ENCODE assay signal across 14 cellular contexts in the genomic region with DNA sequence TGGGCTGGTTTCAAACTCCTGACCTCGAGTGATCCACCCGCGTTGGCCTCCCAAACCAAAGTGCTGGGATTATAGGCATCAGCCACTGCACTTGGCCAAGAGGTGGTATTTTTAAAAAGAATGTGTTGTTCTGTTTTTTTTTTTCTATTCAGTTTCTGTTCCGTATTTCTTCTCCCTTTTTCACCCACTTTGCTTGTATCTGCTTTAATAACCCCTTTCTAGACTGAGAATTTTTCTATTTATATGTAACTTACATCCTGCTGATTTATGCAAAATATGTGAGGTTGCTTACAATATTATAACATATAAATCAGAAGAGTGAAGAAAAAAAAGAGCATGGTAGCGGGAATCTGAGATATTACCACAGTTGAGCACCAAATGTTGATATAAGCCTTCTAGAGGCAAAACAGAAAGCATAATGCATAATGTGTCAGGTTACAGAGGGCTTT. TPM values are rescaled to one million over a fixed set of nuclear protein-coding genes. Genes with fewer than 3 reads are reported as not detected.
A peak's percentile ranks its signal among the peaks of the same experiment; 100 is the strongest.
DNase-seq lines count a peak whose midpoint lies in the region; ATAC-seq, FAIRE-seq and TF ChIP-seq lines count a peak whose summit lies in the region.
"Had no signal": no experiment of that assay in that cellular context is flagged by ENCODE, and none has a peak within 500 bp of the region (broad histone marks: within the 10 kb centered on the region; RNA-seq: fewer than 3 reads in every experiment).

No MANE protein-coding gene starts in this region.

- intact Hi-C loops in heart right ventricle (cut with DNase I) = no loop called here

- peak; percentile 83 for FAIRE-seq in GM12892 (lab: Jason Lieb, UNC)

- H3K27ac ChIP-seq in heart right ventricle = no peak overlapping the region
- H3K27ac ChIP-seq: esophagus muscularis mucosa, psoas muscle had no signal

- no peak overlapping the region for H3K4me3 ChIP-seq in heart right ventricle
- H3K4me3 ChIP-seq: esophagus muscularis mucosa, psoas muscle had no signal

- peaks cover 0 to 7% (median 0%) of the 10 kb centered on the region in 9 donors for H3K4me1 ChIP-seq in heart right ventricle
- H3K4me1 ChIP-seq: psoas muscle had no signal

- TF ChIP-seq POLR2A in GM12892 (IDR thresholded peaks at IDR 0.05; ENCODE audit: low read depth, low read length) = no peak

- no peak for DNase-seq in GM12892 (ENCODE audit: insufficient read length)
- peak; percentile 52 for DNase-seq in NOMO-1 treated with dmso at 0.1 percent for 144 hours (lab: John Stamatoyannopoulos, UW; ENCODE audit: unreplicated experiment)
- no peak for DNase-seq in midbrain (lab: John Stamatoyannopoulos, UW)
- no peak for DNase-seq in NCI-H446 (lab: John Stamatoyannopoulos, UW)
- no peak for DNase-seq in activated CD4-positive, alpha-beta T cell treated with anti-CD3 and anti-CD28 coated beads, Interleukin-2, amount 50 U/mL, for 1 hour
- no peak for DNase-seq in heart right ventricle
- DNase-seq: activated CD4-positive, alpha-beta T cell treated with anti-CD3 and anti-CD28 coated beads for 1 hour; C1 segment of cervical spinal cord; Kasumi-1; left cardiac atrium; psoas muscle had no signal

- H3K9me3 ChIP-seq in heart right ventricle = no peaks in the 10 kb centered on the region
- H3K9me3 ChIP-seq: esophagus muscularis mucosa, psoas muscle had no signal

- H3K27me3 ChIP-seq in heart right ventricle = peaks cover 0 to 3% (median 0%) of the 10 kb centered on the region in 7 donors
- H3K27me3 ChIP-seq: esophagus muscularis mucosa had no signal

- TF ChIP-seq CTCF in heart right ventricle (IDR thresholded peaks at IDR 0.05) = no peak

- H3K36me3 ChIP-seq in heart right ventricle = no peaks in the 10 kb centered on the region
- H3K36me3 ChIP-seq: esophagus muscularis mucosa had no signal

- ATAC-seq in GM21367 (IDR thresholded peaks at IDR 0.05; ENCODE audit: unreplicated experiment) (peak; percentile 65), HG03060 (IDR thresholded peaks at IDR 0.05; ENCODE audit: low read depth, unreplicated experiment) (peak; percentile 66), heart right ventricle (no peak)
- ATAC-seq: left cardiac atrium, psoas muscle had no signal

- WGBS in heart right ventricle, 2 donors = 88 to 94% methylated on average over 5 of the region's 5 CpGs

RNA-seq across cellular contexts. Expression of a gene that starts 17.2 kb away (rescaled TPM):
- polyA plus RNA-seq in GM12892 (2012; ENCODE audit: missing spikeins) = 3.9 TPM
- total RNA-seq in heart right ventricle = under 1 TPM in 1 of 10 donors, not detected in 9; 0.21 TPM
- polyA plus RNA-seq in heart right ventricle = not detected
- total RNA-seq: esophagus muscularis mucosa, left cardiac atrium, psoas muscle had no signal
- polyA plus RNA-seq: psoas muscle had no signal

Comparison
In these comparisons a context has a peak if more than half of its experiments do, and no peak if none do; other contexts are left out.
1. ATAC-seq: peak in GM21367 (single experiment) and HG03060 (single experiment); none in heart right ventricle (0 of 8).